ENCODE assay signal across 8 cellular contexts in genomic region chr2:15577071-15577706, GRCh38. TPM values are rescaled to one million over a fixed set of nuclear protein-coding genes. Genes with fewer than 3 reads are reported as not detected.
DNase-seq lines count a peak whose midpoint lies in the region; ATAC-seq and TF ChIP-seq lines count a peak whose summit lies in the region.

No MANE protein-coding gene starts in this region.

- no peaks in the 10 kb centered on the region for H3K9me3 Mint-ChIP-seq in activated T-helper 17 cell treated with anti-CD3 and anti-CD28 coated beads, Interleukin-2, amount 50 U/mL, for 72 hours

- H3K9me2 ChIP-seq in HCT116 (ENCODE audit: insufficient read depth) = no peaks in the 10 kb centered on the region

- H3K4me2 ChIP-seq in HCT116 (ENCODE audit: low read length) (no peak overlapping the region), parathyroid adenoma (ENCODE audit: low read length) (no peak overlapping the region)

- H3K36me3 Mint-ChIP-seq in activated T-helper 17 cell treated with anti-CD3 and anti-CD28 coated beads, Interleukin-2, amount 50 U/mL, for 72 hours (ENCODE audit: low read depth) = no peaks in the 10 kb centered on the region

- H3K27ac Mint-ChIP-seq in activated T-helper 17 cell treated with anti-CD3 and anti-CD28 coated beads, Interleukin-2, amount 50 U/mL, for 72 hours = no peak overlapping the region

- no peaks in the 10 kb centered on the region for H3K27me3 Mint-ChIP-seq in activated T-helper 17 cell treated with anti-CD3 and anti-CD28 coated beads, Interleukin-2, amount 50 U/mL, for 72 hours

- no peaks in the 10 kb centered on the region for H3K79me2 ChIP-seq in HCT116 (ENCODE audit: insufficient read depth, low read length)
- H3K79me2 ChIP-seq in parathyroid adenoma = no peaks in the 10 kb centered on the region

- H3K4me1 Mint-ChIP-seq in activated T-helper 17 cell treated with anti-CD3 and anti-CD28 coated beads, Interleukin-2, amount 50 U/mL, for 72 hours = no peaks in the 10 kb centered on the region

- CTCF ChIA-PET in HCT116 (lab: Charles Lee) = interaction anchor here (0.6 to 2.2 kb wide), 18 partner anchors 8 to 543 kb away, joined by 3 to 16 read pairs (median 4); partner anchors contain the start of gene NBAS

- TF ChIP-seq POLR2A in HCT116 (IDR thresholded peaks at IDR 0.05; ENCODE audit: borderline replicate concordance, extremely low read depth, insufficient read depth, insufficient read length) = no peak

- H3K9ac ChIP-seq in HCT116 (ENCODE audit: low read length) (no peak overlapping the region), parathyroid adenoma (no peak overlapping the region)

- RAD21 ChIA-PET in HCT116 (lab: Charles Lee; ENCODE audit: low non-redundant PET in 1 of 2, low total read pairs in 2 of 2, uncharacterized antibody in 2 of 2, unreplicated experiment in 2 of 2) = interaction anchor here in 1 of 2 experiments (0.9 kb wide), 1 partner anchor 16 kb away, joined by 3 read pairs; the partner anchor contains the start of gene NBAS

- H3K36me3 ChIP-seq in GM06990 (ENCODE audit: control insufficient read depth, insufficient read depth, low read length) (no peaks in the 10 kb centered on the region), HCT116 (ENCODE audit: control insufficient read depth in 1 of 2, insufficient read depth in 2 of 2, low read length in 2 of 2) (no peaks in the 10 kb centered on the region), MG63 (no peaks in the 10 kb centered on the region), parathyroid adenoma (ENCODE audit: control insufficient read depth, insufficient read depth, low read length) (no peaks in the 10 kb centered on the region)

- H3K4me3 Mint-ChIP-seq in activated T-helper 17 cell treated with anti-CD3 and anti-CD28 coated beads, Interleukin-2, amount 50 U/mL, for 72 hours = no peak overlapping the region

- POLR2A ChIA-PET in HCT116 (lab: Charles Lee) = no interaction called here

- H3K9me3 ChIP-seq in HCT116 (ENCODE audit: control insufficient read depth in 1 of 2, insufficient read depth in 1 of 2, low read depth in 1 of 2, low read length in 2 of 2) (no peaks in the 10 kb centered on the region), MG63 (no peaks in the 10 kb centered on the region), parathyroid adenoma (ENCODE audit: control insufficient read depth, low read length) (no peaks in the 10 kb centered on the region)

- TF ChIP-seq RAD21 in HCT116 (IDR thresholded peaks at IDR 0.05; ENCODE audit: low read depth) = peak; percentile 85

- no peak overlapping the region for H3K27ac ChIP-seq in HCT116 (ENCODE audit: low read depth, low read length)
- no peak overlapping the region for H3K27ac ChIP-seq in parathyroid adenoma

- DNase-seq in GM06990 (ENCODE audit: extremely low read depth, insufficient read length) (peak; percentile 19), HCT116 (ENCODE audit: low read depth, low spot score) (peak; percentile 69), MG63 (peak; percentile 72), SHP77 (lab: John Stamatoyannopoulos, UW) (peak; percentile 88 to 91), germinal center (ENCODE audit: low spot score) (peak; percentile 59), ureter (ENCODE audit: low spot score) (peak; percentile 92)

- H3K27me3 ChIP-seq in GM06990 (replicated peaks; ENCODE audit: control insufficient read depth, insufficient read depth, low read length) (no peaks in the 10 kb centered on the region), HCT116 (ENCODE audit: insufficient read depth, low read length) (no peaks in the 10 kb centered on the region), MG63 (no peaks in the 10 kb centered on the region), parathyroid adenoma (ENCODE audit: control insufficient read depth, insufficient read depth, low read length) (no peaks in the 10 kb centered on the region)

- no peak overlapping the region for H3K4me3 ChIP-seq in GM06990 (replicated peaks; ENCODE audit: low read depth, low read length)
- H3K4me3 ChIP-seq in HCT116 (replicated peaks in 1 of 2; ENCODE audit: low read depth in 1 of 2, low read length in 2 of 2) = no peak overlapping the region
- H3K4me3 ChIP-seq in MG63 = no peak overlapping the region
- H3K4me3 ChIP-seq in parathyroid adenoma (ENCODE audit: low read depth, low read length) = no peak overlapping the region

- no peak overlapping the region for H2AFZ ChIP-seq in HCT116 (ENCODE audit: low read depth, low read length, poor library complexity, severe bottlenecking)
- peak overlapping the region; percentile 2 for H2AFZ ChIP-seq in parathyroid adenoma

- no TSS peak for BruUV-seq in HCT116 (replicated peaks; lab: Mats Ljungman, UMichigan)

- H3K4me1 ChIP-seq in HCT116 (ENCODE audit: control insufficient read depth in 1 of 2, insufficient read depth in 2 of 2, low read length in 2 of 2) = peaks cover 0 to 5% of the 10 kb centered on the region in 2 experiments; a peak in 1 of 4 replicates
- H3K4me1 ChIP-seq in parathyroid adenoma = no peaks in the 10 kb centered on the region

- H4K20me1 ChIP-seq in HCT116 (ENCODE audit: insufficient read depth) = no peaks in the 10 kb centered on the region

- peak; percentile 99 for ATAC-seq in HCT116
- peak; percentile 97 for ATAC-seq in activated T-helper 17 cell treated with anti-CD3 and anti-CD28 coated beads, Interleukin-2, amount 50 U/mL, for 72 hours (replicated peaks)

- intact Hi-C loops in HCT116 (cut with micrococcal nuclease) = loop anchor here (5.0 to 10.0 kb wide), 3 partner anchors 420 to 675 kb away; no protein-coding TSS in a partner anchor

- TF ChIP-seq CTCF in GM06990 (IDR thresholded peaks at IDR 0.05; ENCODE audit: insufficient read depth, low read length, poor library complexity, severe bottlenecking) = peak; percentile 89
- peak; percentile 52 to 92 (median 87); a peak in 5 of 6 replicates for TF ChIP-seq CTCF in HCT116 (IDR thresholded peaks at IDR 0.05 in 2 of 3, conservative IDR thresholded peaks at IDR 0.05 in 1 of 3; ENCODE audit: borderline replicate concordance in 1 of 3, insufficient read depth in 1 of 3, low read depth in 2 of 3, low read length in 2 of 3)
- TF ChIP-seq CTCF in parathyroid adenoma (IDR thresholded peaks at IDR 0.05) = peak; percentile 77

TF ChIP-seq in HCT116, 20 proteins besides CTCF, POLR2A, EP300 and RAD21 (continues in another document):
- TF ChIP-seq SIN3A (IDR thresholded peaks at IDR 0.05; ENCODE audit: low read depth) = no peak
- TF ChIP-seq SRF (IDR thresholded peaks at IDR 0.05; ENCODE audit: low read depth) = no peak
- no peak for TF ChIP-seq FOSL1 (IDR thresholded peaks at IDR 0.05; ENCODE audit: low read depth)
- TF ChIP-seq EZH2phosphoT487 (IDR thresholded peaks at IDR 0.05; ENCODE audit: borderline replicate concordance) = no peak
- TF ChIP-seq ATF3 (IDR thresholded peaks at IDR 0.05) = no peak
- TF ChIP-seq TCF7L2 (IDR thresholded peaks at IDR 0.05; ENCODE audit: borderline replicate concordance, extremely low read depth, insufficient read depth, insufficient read length) = no peak
- no peak for TF ChIP-seq ZBTB33 (IDR thresholded peaks at IDR 0.05; ENCODE audit: extremely low read depth, insufficient replicate concordance, low read length)
- TF ChIP-seq JUND (IDR thresholded peaks at IDR 0.05) = no peak
- no peak for TF ChIP-seq CEBPB (IDR thresholded peaks at IDR 0.05; ENCODE audit: low read depth)

RNA-seq across cellular contexts. Expression of gene DDX1, which starts 14.5 kb away (rescaled TPM):
- total RNA-seq in HCT116 (2021; ENCODE audit: unreplicated experiment) (117 TPM), ureter (98.2 TPM)
- 48.1 and 65.6 TPM in 2 replicates for polyA plus RNA-seq in HCT116 (2012)
- total RNA-seq in MG63 (2014; rRNA removed; shearing (Covaris generic); ENCODE audit: low replicate concordance) = 108 and 126 TPM in 2 replicates
- 10 to 100 TPM; 41.1 to 95.2 TPM for total RNA-seq in activated T-helper 17 cell treated with anti-CD3 and anti-CD28 coated beads, Interleukin-2, amount 50 U/mL, for 72 hours

RNA-seq across cellular contexts. Expression of gene NBAS, which starts 16.1 kb away (rescaled TPM):
- total RNA-seq in HCT116 (2021; ENCODE audit: unreplicated experiment) (32.8 TPM), ureter (55.1 TPM)
- polyA plus RNA-seq in HCT116 (2012) = 26.0 and 26.6 TPM in 2 replicates
- total RNA-seq in MG63 (2014; rRNA removed; shearing (Covaris generic); ENCODE audit: low replicate concordance) = 27.9 and 78.9 TPM in 2 replicates
- 10 to 100 TPM; 36.3 to 39.5 TPM for total RNA-seq in activated T-helper 17 cell treated with anti-CD3 and anti-CD28 coated beads, Interleukin-2, amount 50 U/mL, for 72 hours

Comparison
In these comparisons a context has a peak if more than half of its experiments do, and no peak if none do; other contexts are left out.
1. DNase-seq: peak in every context shown above with its lines; median percentile 92 in ureter; 90 in SHP77; 72 in MG63; 69 in HCT116; 59 in germinal center; 19 in GM06990.